1 cellular context compared by ENCODE assay signal in genomic region chr4:8303485-8304281, GRCh38.
TF ChIP-seq lines count a peak whose summit lies in the region.

No MANE protein-coding gene starts in this region.

TF ChIP-seq in K562, 482 proteins besides CTCF, POLR2A, EP300 and RAD21 (continued from another document and continues in another):
- peak; percentile 47; the same call in 1 of the 2 replicates for TF ChIP-seq ELK3 (CRISPR knock-in tag; IDR thresholded peaks at IDR 0.05)
- TF ChIP-seq RBFOX2 (IDR thresholded peaks at IDR 0.05; ENCODE audit: low read depth, low read length) = no peak
- TF ChIP-seq ZNF384 (IDR thresholded peaks at IDR 0.05; ENCODE audit: low read depth, low read length) = peak; percentile 84
- TF ChIP-seq LARP7 (IDR thresholded peaks at IDR 0.05) = peak; percentile 100
- peak; percentile 87 for TF ChIP-seq TEAD4 (IDR thresholded peaks at IDR 0.05; ENCODE audit: low read length)
- no peak for TF ChIP-seq TEAD4 (CRISPR knock-in tag; IDR thresholded peaks at IDR 0.05; ENCODE audit: borderline replicate concordance)
- no peak for TF ChIP-seq FOXP1 (CRISPR knock-in tag; IDR thresholded peaks at IDR 0.05)
- TF ChIP-seq HDGF (IDR thresholded peaks at IDR 0.05) = peak; percentile 98
- no peak for TF ChIP-seq TCFL5 (CRISPR knock-in tag; conservative IDR thresholded peaks at IDR 0.05)
- TF ChIP-seq, protein P1, sequence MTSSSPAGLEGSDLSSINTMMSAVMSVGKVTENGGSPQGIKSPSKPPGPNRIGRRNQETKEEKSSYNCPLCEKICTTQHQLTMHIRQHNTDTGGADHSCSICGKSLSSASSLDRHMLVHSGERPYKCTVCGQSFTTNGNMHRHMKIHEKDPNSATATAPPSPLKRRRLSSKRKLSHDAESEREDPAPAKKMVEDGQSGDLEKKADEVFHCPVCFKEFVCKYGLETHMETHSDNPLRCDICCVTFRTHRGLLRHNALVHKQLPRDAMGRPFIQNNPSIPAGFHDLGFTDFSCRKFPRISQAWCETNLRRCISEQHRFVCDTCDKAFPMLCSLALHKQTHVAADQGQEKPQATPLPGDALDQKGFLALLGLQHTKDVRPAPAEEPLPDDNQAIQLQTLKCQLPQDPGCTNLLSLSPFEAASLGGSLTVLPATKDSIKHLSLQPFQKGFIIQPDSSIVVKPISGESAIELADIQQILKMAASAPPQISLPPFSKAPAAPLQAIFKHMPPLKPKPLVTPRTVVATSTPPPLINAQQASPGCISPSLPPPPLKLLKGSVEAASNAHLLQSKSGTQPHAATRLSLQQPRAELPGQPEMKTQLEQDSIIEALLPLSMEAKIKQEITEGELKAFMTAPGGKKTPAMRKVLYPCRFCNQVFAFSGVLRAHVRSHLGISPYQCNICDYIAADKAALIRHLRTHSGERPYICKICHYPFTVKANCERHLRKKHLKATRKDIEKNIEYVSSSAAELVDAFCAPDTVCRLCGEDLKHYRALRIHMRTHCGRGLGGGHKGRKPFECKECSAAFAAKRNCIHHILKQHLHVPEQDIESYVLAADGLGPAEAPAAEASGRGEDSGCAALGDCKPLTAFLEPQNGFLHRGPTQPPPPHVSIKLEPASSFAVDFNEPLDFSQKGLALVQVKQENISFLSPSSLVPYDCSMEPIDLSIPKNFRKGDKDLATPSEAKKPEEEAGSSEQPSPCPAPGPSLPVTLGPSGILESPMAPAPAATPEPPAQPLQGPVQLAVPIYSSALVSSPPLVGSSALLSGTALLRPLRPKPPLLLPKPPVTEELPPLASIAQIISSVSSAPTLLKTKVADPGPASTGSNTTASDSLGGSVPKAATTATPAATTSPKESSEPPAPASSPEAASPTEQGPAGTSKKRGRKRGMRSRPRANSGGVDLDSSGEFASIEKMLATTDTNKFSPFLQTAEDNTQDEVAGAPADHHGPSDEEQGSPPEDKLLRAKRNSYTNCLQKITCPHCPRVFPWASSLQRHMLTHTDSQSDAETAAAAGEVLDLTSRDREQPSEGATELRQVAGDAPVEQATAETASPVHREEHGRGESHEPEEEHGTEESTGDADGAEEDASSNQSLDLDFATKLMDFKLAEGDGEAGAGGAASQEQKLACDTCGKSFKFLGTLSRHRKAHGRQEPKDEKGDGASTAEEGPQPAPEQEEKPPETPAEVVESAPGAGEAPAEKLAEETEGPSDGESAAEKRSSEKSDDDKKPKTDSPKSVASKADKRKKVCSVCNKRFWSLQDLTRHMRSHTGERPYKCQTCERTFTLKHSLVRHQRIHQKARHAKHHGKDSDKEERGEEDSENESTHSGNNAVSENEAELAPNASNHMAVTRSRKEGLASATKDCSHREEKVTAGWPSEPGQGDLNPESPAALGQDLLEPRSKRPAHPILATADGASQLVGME (CRISPR knock-in tag; IDR thresholded peaks at IDR 0.05) = no peak
- peak; percentile 86 for TF ChIP-seq E2F8 (IDR thresholded peaks at IDR 0.05; ENCODE audit: low read depth, partially characterized antibody)
- TF ChIP-seq, protein P2, sequence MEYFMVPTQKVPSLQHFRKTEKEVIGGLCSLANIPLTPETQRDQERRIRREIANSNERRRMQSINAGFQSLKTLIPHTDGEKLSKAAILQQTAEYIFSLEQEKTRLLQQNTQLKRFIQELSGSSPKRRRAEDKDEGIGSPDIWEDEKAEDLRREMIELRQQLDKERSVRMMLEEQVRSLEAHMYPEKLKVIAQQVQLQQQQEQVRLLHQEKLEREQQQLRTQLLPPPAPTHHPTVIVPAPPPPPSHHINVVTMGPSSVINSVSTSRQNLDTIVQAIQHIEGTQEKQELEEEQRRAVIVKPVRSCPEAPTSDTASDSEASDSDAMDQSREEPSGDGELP (CRISPR knock-in tag; IDR thresholded peaks at IDR 0.05; ENCODE audit: borderline replicate concordance) = peak; percentile 41
- no peak for TF ChIP-seq ELK1 (CRISPR knock-in tag; IDR thresholded peaks at IDR 0.05)
- no peak for TF ChIP-seq ILF3 (IDR thresholded peaks at IDR 0.05; ENCODE audit: borderline replicate concordance)
- TF ChIP-seq TEAD2 (tag; IDR thresholded peaks at IDR 0.05) = peak; percentile 71
- TF ChIP-seq EP400 (IDR thresholded peaks at IDR 0.05) = peak; percentile 89
- 0 out of 2 replicates have a peak, but pooled peaks have one; percentile 52 for TF ChIP-seq ZKSCAN8 (CRISPR knock-in tag; IDR thresholded peaks at IDR 0.05)
- TF ChIP-seq, protein P3, sequence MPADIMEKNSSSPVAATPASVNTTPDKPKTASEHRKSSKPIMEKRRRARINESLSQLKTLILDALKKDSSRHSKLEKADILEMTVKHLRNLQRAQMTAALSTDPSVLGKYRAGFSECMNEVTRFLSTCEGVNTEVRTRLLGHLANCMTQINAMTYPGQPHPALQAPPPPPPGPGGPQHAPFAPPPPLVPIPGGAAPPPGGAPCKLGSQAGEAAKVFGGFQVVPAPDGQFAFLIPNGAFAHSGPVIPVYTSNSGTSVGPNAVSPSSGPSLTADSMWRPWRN (IDR thresholded peaks at IDR 0.05; ENCODE audit: low read depth) = peak; percentile 63; the same call in 1 of the 2 replicates
- TF ChIP-seq CBX3 (IDR thresholded peaks at IDR 0.05; ENCODE audit: borderline replicate concordance in 1 of 2, low read length in 2 of 2) = peak in 1 of 2 experiments; percentile 84; a peak in 1 of 3 replicates
- no peak for TF ChIP-seq SAFB2 (IDR thresholded peaks at IDR 0.05; ENCODE audit: borderline replicate concordance, low read depth, low read length, severe bottlenecking)
- no peak for TF ChIP-seq ZNF77 (CRISPR knock-in tag; IDR thresholded peaks at IDR 0.05)
- peak; percentile 97 to 100 for TF ChIP-seq MCM7 (IDR thresholded peaks at IDR 0.05)
- TF ChIP-seq NFATC3 (IDR thresholded peaks at IDR 0.05) = peak; percentile 99
- no peak for TF ChIP-seq POLR3A (IDR thresholded peaks at IDR 0.05; ENCODE audit: borderline replicate concordance, extremely low read depth, insufficient read depth, insufficient read length)
- TF ChIP-seq ZSCAN32 (CRISPR knock-in tag; IDR thresholded peaks at IDR 0.05) = no peak
- TF ChIP-seq, protein P4, sequence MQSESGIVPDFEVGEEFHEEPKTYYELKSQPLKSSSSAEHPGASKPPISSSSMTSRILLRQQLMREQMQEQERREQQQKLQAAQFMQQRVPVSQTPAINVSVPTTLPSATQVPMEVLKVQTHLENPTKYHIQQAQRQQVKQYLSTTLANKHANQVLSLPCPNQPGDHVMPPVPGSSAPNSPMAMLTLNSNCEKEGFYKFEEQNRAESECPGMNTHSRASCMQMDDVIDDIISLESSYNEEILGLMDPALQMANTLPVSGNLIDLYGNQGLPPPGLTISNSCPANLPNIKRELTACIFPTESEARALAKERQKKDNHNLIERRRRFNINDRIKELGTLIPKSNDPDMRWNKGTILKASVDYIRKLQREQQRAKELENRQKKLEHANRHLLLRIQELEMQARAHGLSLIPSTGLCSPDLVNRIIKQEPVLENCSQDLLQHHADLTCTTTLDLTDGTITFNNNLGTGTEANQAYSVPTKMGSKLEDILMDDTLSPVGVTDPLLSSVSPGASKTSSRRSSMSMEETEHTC (IDR thresholded peaks at IDR 0.05) = no peak
- TF ChIP-seq TRIM28 (IDR thresholded peaks at IDR 0.05) = peak; percentile 91
- TF ChIP-seq BHLHE40 (IDR thresholded peaks at IDR 0.05; ENCODE audit: low read length) = no peak; the same call in 1 of the 2 replicates
- no peak for TF ChIP-seq CAMTA2 (CRISPR knock-in tag; conservative IDR thresholded peaks at IDR 0.05)
- TF ChIP-seq ZFP91 (CRISPR knock-in tag; IDR thresholded peaks at IDR 0.05) = no peak
- TF ChIP-seq DPF2 (IDR thresholded peaks at IDR 0.05) = peak; percentile 100
- no peak; the same call in 1 of the 2 replicates for TF ChIP-seq THAP12 (CRISPR knock-in tag; IDR thresholded peaks at IDR 0.05)
- TF ChIP-seq, protein P5, sequence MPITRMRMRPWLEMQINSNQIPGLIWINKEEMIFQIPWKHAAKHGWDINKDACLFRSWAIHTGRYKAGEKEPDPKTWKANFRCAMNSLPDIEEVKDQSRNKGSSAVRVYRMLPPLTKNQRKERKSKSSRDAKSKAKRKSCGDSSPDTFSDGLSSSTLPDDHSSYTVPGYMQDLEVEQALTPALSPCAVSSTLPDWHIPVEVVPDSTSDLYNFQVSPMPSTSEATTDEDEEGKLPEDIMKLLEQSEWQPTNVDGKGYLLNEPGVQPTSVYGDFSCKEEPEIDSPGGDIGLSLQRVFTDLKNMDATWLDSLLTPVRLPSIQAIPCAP (CRISPR knock-in tag; IDR thresholded peaks at IDR 0.05; ENCODE audit: borderline replicate concordance) = no peak
- TF ChIP-seq CC2D1A (IDR thresholded peaks at IDR 0.05) = peak; percentile 92
- no peak for TF ChIP-seq ZNF12 (CRISPR knock-in tag; IDR thresholded peaks at IDR 0.05)
- peak; percentile 69 for TF ChIP-seq CXXC5 (CRISPR knock-in tag; IDR thresholded peaks at IDR 0.05)
- TF ChIP-seq, protein P6, sequence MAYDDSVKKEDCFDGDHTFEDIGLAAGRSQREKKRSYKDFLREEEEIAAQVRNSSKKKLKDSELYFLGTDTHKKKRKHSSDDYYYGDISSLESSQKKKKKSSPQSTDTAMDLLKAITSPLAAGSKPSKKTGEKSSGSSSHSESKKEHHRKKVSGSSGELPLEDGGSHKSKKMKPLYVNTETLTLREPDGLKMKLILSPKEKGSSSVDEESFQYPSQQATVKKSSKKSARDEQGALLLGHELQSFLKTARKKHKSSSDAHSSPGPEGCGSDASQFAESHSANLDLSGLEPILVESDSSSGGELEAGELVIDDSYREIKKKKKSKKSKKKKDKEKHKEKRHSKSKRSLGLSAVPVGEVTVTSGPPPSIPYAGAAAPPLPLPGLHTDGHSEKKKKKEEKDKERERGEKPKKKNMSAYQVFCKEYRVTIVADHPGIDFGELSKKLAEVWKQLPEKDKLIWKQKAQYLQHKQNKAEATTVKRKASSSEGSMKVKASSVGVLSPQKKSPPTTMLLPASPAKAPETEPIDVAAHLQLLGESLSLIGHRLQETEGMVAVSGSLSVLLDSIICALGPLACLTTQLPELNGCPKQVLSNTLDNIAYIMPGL (CRISPR knock-in tag; IDR thresholded peaks at IDR 0.05) = no peak
